Comparison of ENCODE assay signal across 1 cellular context in the genomic region with DNA sequence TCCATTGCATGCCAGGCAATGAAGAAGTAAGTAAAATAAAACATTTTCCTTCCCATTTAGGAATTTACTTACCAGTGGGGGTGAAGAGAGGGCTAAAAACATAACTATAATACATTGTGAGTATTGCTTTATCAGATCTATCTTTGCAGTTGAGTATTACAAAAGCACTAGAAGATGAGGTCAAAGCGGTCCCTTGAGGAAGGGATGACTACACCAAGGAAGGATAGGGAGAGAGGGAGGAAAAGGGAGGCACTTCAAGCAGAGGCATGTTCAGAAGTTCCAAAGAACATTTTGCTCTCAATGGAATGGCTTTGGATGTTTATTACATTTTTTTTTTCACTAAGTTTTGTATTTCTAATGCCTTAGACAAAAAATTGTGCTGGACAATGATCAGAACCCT.
TF ChIP-seq lines count a peak whose summit lies in the region.

No MANE protein-coding gene starts in this region.

TF ChIP-seq in IMR-90, 13 proteins besides CTCF, POLR2A, EP300 and RAD21:
- no peak for TF ChIP-seq NFE2L2 (IDR thresholded peaks at IDR 0.05; ENCODE audit: low read depth, low read length)
- no peak for TF ChIP-seq BHLHE40 (IDR thresholded peaks at IDR 0.05; ENCODE audit: low read depth, low read length)
- TF ChIP-seq CHD1 (IDR thresholded peaks at IDR 0.05; ENCODE audit: low read depth, low read length): no peak
- no peak for TF ChIP-seq MXI1 (IDR thresholded peaks at IDR 0.05; ENCODE audit: borderline replicate concordance, low read depth, low read length)
- TF ChIP-seq SMC3 (IDR thresholded peaks at IDR 0.05; ENCODE audit: low read depth, low read length): no peak
- TF ChIP-seq, protein P1, sequence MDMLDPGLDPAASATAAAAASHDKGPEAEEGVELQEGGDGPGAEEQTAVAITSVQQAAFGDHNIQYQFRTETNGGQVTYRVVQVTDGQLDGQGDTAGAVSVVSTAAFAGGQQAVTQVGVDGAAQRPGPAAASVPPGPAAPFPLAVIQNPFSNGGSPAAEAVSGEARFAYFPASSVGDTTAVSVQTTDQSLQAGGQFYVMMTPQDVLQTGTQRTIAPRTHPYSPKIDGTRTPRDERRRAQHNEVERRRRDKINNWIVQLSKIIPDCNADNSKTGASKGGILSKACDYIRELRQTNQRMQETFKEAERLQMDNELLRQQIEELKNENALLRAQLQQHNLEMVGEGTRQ (IDR thresholded peaks at IDR 0.05; ENCODE audit: low read depth, low read length): no peak
- TF ChIP-seq RCOR1 (IDR thresholded peaks at IDR 0.05; ENCODE audit: insufficient replicate concordance, low read length): no peak
- TF ChIP-seq CEBPB (IDR thresholded peaks at IDR 0.05; ENCODE audit: low read depth, low read length): no peak
- TF ChIP-seq, protein P2, sequence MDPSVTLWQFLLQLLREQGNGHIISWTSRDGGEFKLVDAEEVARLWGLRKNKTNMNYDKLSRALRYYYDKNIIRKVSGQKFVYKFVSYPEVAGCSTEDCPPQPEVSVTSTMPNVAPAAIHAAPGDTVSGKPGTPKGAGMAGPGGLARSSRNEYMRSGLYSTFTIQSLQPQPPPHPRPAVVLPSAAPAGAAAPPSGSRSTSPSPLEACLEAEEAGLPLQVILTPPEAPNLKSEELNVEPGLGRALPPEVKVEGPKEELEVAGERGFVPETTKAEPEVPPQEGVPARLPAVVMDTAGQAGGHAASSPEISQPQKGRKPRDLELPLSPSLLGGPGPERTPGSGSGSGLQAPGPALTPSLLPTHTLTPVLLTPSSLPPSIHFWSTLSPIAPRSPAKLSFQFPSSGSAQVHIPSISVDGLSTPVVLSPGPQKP (IDR thresholded peaks at IDR 0.05; ENCODE audit: borderline replicate concordance, low read depth, low read length): no peak
- no peak for TF ChIP-seq MAZ (IDR thresholded peaks at IDR 0.05; ENCODE audit: borderline replicate concordance, low read depth, low read length)
- no peak for TF ChIP-seq FOS (IDR thresholded peaks at IDR 0.05; ENCODE audit: low read depth, low read length)
- TF ChIP-seq MAFK (IDR thresholded peaks at IDR 0.05; ENCODE audit: low read depth, low read length): no peak
- TF ChIP-seq RFX5 (IDR thresholded peaks at IDR 0.05; ENCODE audit: low read depth, low read length): no peak
